20 cellular contexts compared by ENCODE assay signal in genomic region chr10:131771634-131772358, GRCh38.
DNase-seq lines count a peak whose midpoint lies in the region; ATAC-seq, FAIRE-seq and TF ChIP-seq lines count a peak whose summit lies in the region.
"Had no signal": no experiment of that assay in that cellular context is flagged by ENCODE, and none has a peak within 500 bp of the region (broad histone marks: within the 10 kb centered on the region; RNA-seq: fewer than 3 reads in every experiment).

No MANE protein-coding gene starts in this region.

- intact Hi-C loops in dorsolateral prefrontal cortex (cut with DNase I) (no loop called here), sciatic nerve (cut with DNase I) (no loop called here)
- intact Hi-C loops in naive thymus-derived CD4-positive, alpha-beta T cell (cut with micrococcal nuclease), result no loop called here

- peaks cover 0 to 6% (median 0%) of the 10 kb centered on the region in 5 donors for H3K36me3 Mint-ChIP-seq in naive thymus-derived CD4-positive, alpha-beta T cell

- H3K4me3 ChIP-seq in RWPE2 (ENCODE audit: severe bottlenecking), result no peak overlapping the region
- H3K4me3 ChIP-seq in dorsolateral prefrontal cortex, result no peak overlapping the region
- H3K4me3 ChIP-seq in naive thymus-derived CD4-positive, alpha-beta T cell (ENCODE audit: low read length), result no peak overlapping the region
- H3K4me3 ChIP-seq: HAP-1, SJCRH30 had no signal

- peaks cover 0 to 17% (median 0%) of the 10 kb centered on the region in 5 donors for H3K27me3 Mint-ChIP-seq in naive thymus-derived CD4-positive, alpha-beta T cell

- no peak for ATAC-seq in RWPE2 (ENCODE audit: low read depth)
- ATAC-seq in naive thymus-derived CD4-positive, alpha-beta T cell, result peak; percentile 15
- no peak for ATAC-seq in sciatic nerve

- POLR2A ChIA-PET in naive thymus-derived CD4-positive, alpha-beta T cell (lab: Charles Lee), result no interaction called here

- no peak overlapping the region for H3K27ac Mint-ChIP-seq in naive thymus-derived CD4-positive, alpha-beta T cell
- H3K27ac Mint-ChIP-seq: CD4-positive, alpha-beta memory T cell had no signal

- no peak overlapping the region for H3K27ac ChIP-seq in RWPE2 (ENCODE audit: poor library complexity, severe bottlenecking)
- no peak overlapping the region for H3K27ac ChIP-seq in dorsolateral prefrontal cortex
- H3K27ac ChIP-seq in naive thymus-derived CD4-positive, alpha-beta T cell (ENCODE audit: low read depth, low read length), result no peak overlapping the region
- H3K27ac ChIP-seq: SJCRH30 had no signal

- H3K27me3 ChIP-seq in RWPE2 (ENCODE audit: insufficient read depth, poor library complexity, severe bottlenecking) (no peaks in the 10 kb centered on the region), dorsolateral prefrontal cortex (peaks cover 0 to 26% (median 0%) of the 10 kb centered on the region in 45 donors)
- H3K27me3 ChIP-seq in naive thymus-derived CD4-positive, alpha-beta T cell (ENCODE audit: control insufficient read depth in 2 of 2, insufficient read depth in 2 of 2, low read length in 2 of 2), result no peaks in the 10 kb centered on the region
- H3K27me3 ChIP-seq: SJCRH30 had no signal

- TF ChIP-seq CTCF in RWPE2 (IDR thresholded peaks at IDR 0.05; ENCODE audit: poor library complexity, severe bottlenecking), result no peak
- no peak for TF ChIP-seq CTCF in dorsolateral prefrontal cortex (IDR thresholded peaks at IDR 0.05 in 54 of 56, conservative IDR thresholded peaks at IDR 0.05 in 2 of 56; ENCODE audit: low read depth in 1 of 56, partially characterized antibody in 56 of 56)

- peaks cover 4 to 17% (median 9%) of the 10 kb centered on the region in 11 donors for H3K9me3 Mint-ChIP-seq in naive thymus-derived CD4-positive, alpha-beta T cell

- no peaks in the 10 kb centered on the region for H3K36me3 ChIP-seq in RWPE2 (ENCODE audit: low read depth)
- H3K36me3 ChIP-seq in naive thymus-derived CD4-positive, alpha-beta T cell (ENCODE audit: control insufficient read depth in 2 of 3, insufficient read depth in 3 of 3, low read length in 3 of 3), result no peaks in the 10 kb centered on the region
- H3K36me3 ChIP-seq: HAP-1, SJCRH30 had no signal

- no peak overlapping the region for H3K4me3 Mint-ChIP-seq in naive thymus-derived CD4-positive, alpha-beta T cell
- H3K4me3 Mint-ChIP-seq: CD4-positive, alpha-beta memory T cell had no signal

- no peaks in the 10 kb centered on the region for H3K4me1 ChIP-seq in RWPE2 (ENCODE audit: insufficient read depth, poor library complexity, severe bottlenecking)
- no peaks in the 10 kb centered on the region for H3K4me1 ChIP-seq in naive thymus-derived CD4-positive, alpha-beta T cell (ENCODE audit: control insufficient read depth in 2 of 2, insufficient read depth in 2 of 2, low read length in 2 of 2)
- H3K4me1 ChIP-seq: HAP-1, SJCRH30 had no signal

- no peak for TF ChIP-seq POLR2A in H54 (IDR thresholded peaks at IDR 0.05; ENCODE audit: low read depth, low read length)

- DNase-seq in RWPE2 (ENCODE audit: low spot score), result peak; percentile 40
- DNase-seq in dorsolateral prefrontal cortex, result peak in 6 of 10 donors; percentile 36 to 73 (median 46)
- DNase-seq in naive thymus-derived CD4-positive, alpha-beta T cell, result no peak
- peak; percentile 50 for DNase-seq in sciatic nerve (ENCODE audit: low spot score)
- no peak for DNase-seq in occipital lobe (lab: John Stamatoyannopoulos, UW)
- DNase-seq in NCI-H1048 (lab: John Stamatoyannopoulos, UW), result no peak
- DNase-seq in H54 (ENCODE audit: insufficient read length, low spot score), result no peak
- no peak for DNase-seq in HTR-8/SVneo (ENCODE audit: insufficient read length, low spot score)
- DNase-seq: CD4-positive, alpha-beta memory T cell; DMS153; KG1; NCI-H1092 treated with DMSO at 0.1 percent for 48 hours; NCI-H1436 treated with DMSO at 0.1 percent for 48 hours; NCI-H1930; NCI-H2227 treated with DMSO at 0.1 percent for 48 hours; NCI-H510A treated with DMSO at 0.1 percent for 48 hours; NCI-H748 treated with DMSO at 0.1 percent for 48 hours; SJCRH30 had no signal

- H3K4me1 Mint-ChIP-seq in naive thymus-derived CD4-positive, alpha-beta T cell, result no peaks in the 10 kb centered on the region
- H3K4me1 Mint-ChIP-seq: CD4-positive, alpha-beta memory T cell had no signal

- H3K9me3 ChIP-seq in RWPE2 (ENCODE audit: severe bottlenecking), result no peaks in the 10 kb centered on the region
- H3K9me3 ChIP-seq in naive thymus-derived CD4-positive, alpha-beta T cell (ENCODE audit: control insufficient read depth in 2 of 3, low read length in 3 of 3), result peaks cover 0 to 14% (median 0%) of the 10 kb centered on the region in 3 experiments
- H3K9me3 ChIP-seq: HAP-1, SJCRH30 had no signal

- CTCF ChIA-PET in naive thymus-derived CD4-positive, alpha-beta T cell (lab: Charles Lee), result no interaction called here

- no peak for FAIRE-seq in H54 (lab: Jason Lieb, UNC)
- FAIRE-seq in HTR-8/SVneo (lab: Jason Lieb, UNC), result no peak
- FAIRE-seq: GM12891 had no signal

Comparison
In these comparisons a context has a peak if more than half of its experiments do, and no peak if none do; other contexts are left out.
1. DNase-seq: peak in RWPE2 (single experiment), dorsolateral prefrontal cortex (6 of 10) and sciatic nerve (single experiment); none in naive thymus-derived CD4-positive, alpha-beta T cell (0 of 9), occipital lobe (single experiment), NCI-H1048 (single experiment), H54 (single experiment) and HTR-8/SVneo (single experiment).